In the genomic region with DNA sequence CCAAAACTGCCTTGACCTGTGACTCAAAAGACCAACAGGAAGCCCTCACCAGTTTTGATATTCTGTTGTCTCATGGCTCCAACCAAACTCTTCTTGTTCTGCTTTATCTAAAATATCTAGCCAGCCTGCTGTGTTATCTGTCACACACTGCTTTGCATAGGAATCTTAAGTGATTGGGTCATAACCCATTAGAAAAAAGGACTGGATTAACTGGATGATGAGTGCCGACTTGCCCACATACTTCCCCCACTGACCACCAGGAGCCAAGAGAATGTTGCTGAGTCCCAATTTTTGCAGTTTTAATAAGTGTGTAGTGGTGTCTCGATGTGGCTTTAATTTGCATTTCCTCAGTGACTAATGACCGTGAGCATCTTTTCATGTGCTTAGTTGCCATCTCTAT, we compare ENCODE assay signal across 27 cellular contexts. TPM values are rescaled to one million over a fixed set of nuclear protein-coding genes. Genes with fewer than 3 reads are reported as not detected.
DNase-seq lines count a peak whose midpoint lies in the region; ATAC-seq and TF ChIP-seq lines count a peak whose summit lies in the region.
"Had no signal": no experiment of that assay in that cellular context is flagged by ENCODE, and none has a peak within 500 bp of the region (broad histone marks: within the 10 kb centered on the region; RNA-seq: fewer than 3 reads in every experiment).

No MANE protein-coding gene starts in this region.

- POLR2A ChIA-PET in CD8-positive, alpha-beta memory T cell (lab: Charles Lee): no interaction called here
- POLR2A ChIA-PET in WTC11 (lab: Charles Lee): interaction anchor here (0.7 kb wide), 1 partner anchor 70 kb away, joined by 3 read pairs; no protein-coding TSS in a partner anchor

- H2AFZ ChIP-seq in neural progenitor cell (replicated peaks): no peak overlapping the region

- CTCF ChIA-PET in CD8-positive, alpha-beta memory T cell (lab: Charles Lee): no interaction called here
- CTCF ChIA-PET in WTC11 (lab: Charles Lee): interaction anchor here (1.0 kb wide), 1 partner anchor 13 kb away, joined by 3 read pairs; no protein-coding TSS in a partner anchor

- H3K79me2 ChIP-seq in neural progenitor cell (ENCODE audit: low read depth): no peaks in the 10 kb centered on the region

- H3K27me3 Mint-ChIP-seq in neural progenitor cell (ENCODE audit: insufficient read depth, low read depth): peaks cover 10% of the 10 kb centered on the region
- H3K27me3 Mint-ChIP-seq in CD8-positive, alpha-beta memory T cell: peaks cover 20 to 79% of the 10 kb centered on the region in 2 donors
- H3K27me3 Mint-ChIP-seq in WTC11 (ENCODE audit: low read depth): peaks cover 12% of the 10 kb centered on the region

- no peaks in the 10 kb centered on the region for H3K9me3 ChIP-seq in neural progenitor cell (ENCODE audit: low read depth)
- no peaks in the 10 kb centered on the region for H3K9me3 ChIP-seq in CD8-positive, alpha-beta memory T cell (ENCODE audit: low read length)
- H3K9me3 ChIP-seq: body of pancreas, heart left ventricle, left ventricle myocardium inferior had no signal

- no peak overlapping the region for H3K4me2 ChIP-seq in neural progenitor cell

- H3K36me3 Mint-ChIP-seq in neural progenitor cell: no peaks in the 10 kb centered on the region
- H3K36me3 Mint-ChIP-seq in CD8-positive, alpha-beta memory T cell: no peaks in the 10 kb centered on the region
- H3K36me3 Mint-ChIP-seq in WTC11: no peaks in the 10 kb centered on the region
- H3K36me3 Mint-ChIP-seq: activated naive CD8-positive, alpha-beta T cell treated with anti-CD3 and anti-CD28 coated beads for 36 hours; CD4-positive, CD25-positive, alpha-beta regulatory T cell; stimulated activated effector memory CD8-positive, alpha-beta T cell treated with anti-CD3 and anti-CD28 coated beads, Interleukin-12 subunit alpha, Interleukin-12 subunit beta, amount 100 ng/mL, for 72 hours had no signal

- H3F3A ChIP-seq in neural progenitor cell (ENCODE audit: low read depth): no peaks in the 10 kb centered on the region

- H4K20me1 ChIP-seq in neural progenitor cell (ENCODE audit: low read depth): no peaks in the 10 kb centered on the region

- H3K4me1 Mint-ChIP-seq in neural progenitor cell (no peaks in the 10 kb centered on the region), WTC11 (peaks cover 2% of the 10 kb centered on the region; the same call in 1 of the 2 replicates)
- H3K4me1 Mint-ChIP-seq in CD8-positive, alpha-beta memory T cell: no peaks in the 10 kb centered on the region
- H3K4me1 Mint-ChIP-seq: activated naive CD8-positive, alpha-beta T cell treated with anti-CD3 and anti-CD28 coated beads for 36 hours; CD4-positive, CD25-positive, alpha-beta regulatory T cell; nephron progenitor cell; stimulated activated effector memory CD8-positive, alpha-beta T cell treated with anti-CD3 and anti-CD28 coated beads, Interleukin-12 subunit alpha, Interleukin-12 subunit beta, amount 100 ng/mL, for 72 hours had no signal

- no peaks in the 10 kb centered on the region for H3K36me3 ChIP-seq in neural progenitor cell
- no peaks in the 10 kb centered on the region for H3K36me3 ChIP-seq in CD8-positive, alpha-beta memory T cell (ENCODE audit: insufficient read depth, low read length)
- H3K36me3 ChIP-seq: heart left ventricle, left ventricle myocardium inferior had no signal

- no peak overlapping the region for H3K9ac ChIP-seq in neural progenitor cell

- peaks cover 10% of the 10 kb centered on the region for H3K27me3 ChIP-seq in neural progenitor cell
- H3K27me3 ChIP-seq in CD8-positive, alpha-beta memory T cell (ENCODE audit: insufficient read depth, low read length, poor library complexity, severe bottlenecking): no peaks in the 10 kb centered on the region
- H3K27me3 ChIP-seq: body of pancreas had no signal

- no peak overlapping the region for H3K27ac ChIP-seq in neural progenitor cell
- H3K27ac ChIP-seq in CD8-positive, alpha-beta memory T cell (ENCODE audit: low read depth, low read length): no peak overlapping the region
- H3K27ac ChIP-seq: body of pancreas, heart left ventricle, left ventricle myocardium inferior, skin epidermis had no signal

- peak; percentile 16 for DNase-seq in EH (ENCODE audit: low read depth)
- DNase-seq in OCI-M1 (lab: John Stamatoyannopoulos, UW): peak; percentile 12
- no peak for DNase-seq in cardiac fibroblast (ENCODE audit: low read depth in 2 of 2)
- no peak for DNase-seq in neural progenitor cell (ENCODE audit: low spot score)
- no peak for DNase-seq in CD8-positive, alpha-beta memory T cell
- DNase-seq in WTC11 (ENCODE audit: low spot score): no peak
- DNase-seq in dermis blood vessel endothelial cell: no peak
- DNase-seq: activated CD4-positive, alpha-beta T cell treated with anti-CD3 and anti-CD28 coated beads, Interleukin-2, amount 50 U/mL, for 1 hour; activated naive CD8-positive, alpha-beta T cell treated with anti-CD3 and anti-CD28 coated beads for 36 hours; body of pancreas; CD4-positive, CD25-positive, alpha-beta regulatory T cell; cortex of kidney; H7; heart left ventricle; left ventricle myocardium inferior; MV-4-11; NCI-H187 treated with DMSO at 0.1 percent for 48 hours; NCI-H2227 treated with DMSO at 0.1 percent for 48 hours; NCI-H82; nephron progenitor cell; PC-3; stimulated activated CD4-positive, alpha-beta T cell treated with anti-CD3 and anti-CD28 coated beads, Interleukin-2, amount 100 ng/mL, for 24 hours had no signal

- H3K4me3 ChIP-seq in cardiac fibroblast (replicated peaks in 1 of 2; ENCODE audit: low read depth in 2 of 2, low read length in 2 of 2): no peak overlapping the region
- H3K4me3 ChIP-seq in neural progenitor cell: no peak overlapping the region
- H3K4me3 ChIP-seq in CD8-positive, alpha-beta memory T cell (ENCODE audit: low read length): no peak overlapping the region
- H3K4me3 ChIP-seq: body of pancreas, heart left ventricle, left ventricle myocardium inferior, skin epidermis had no signal

- TF ChIP-seq CTCF in cardiac fibroblast (IDR thresholded peaks at IDR 0.05; ENCODE audit: low read depth, low read length): peak; percentile 14
- peak; percentile 17 for TF ChIP-seq CTCF in neural progenitor cell (IDR thresholded peaks at IDR 0.05)
- no peak for TF ChIP-seq CTCF in WTC11 (IDR thresholded peaks at IDR 0.05)

- ATAC-seq in WTC11: no peak
- no peak for ATAC-seq in GM19324 (IDR thresholded peaks at IDR 0.05; ENCODE audit: low FRiP score, unreplicated experiment)
- ATAC-seq: body of pancreas; heart left ventricle; PC-3; stimulated activated effector memory CD8-positive, alpha-beta T cell treated with anti-CD3 and anti-CD28 coated beads, Interleukin-12 subunit alpha, Interleukin-12 subunit beta, amount 100 ng/mL, for 72 hours had no signal

- H3K9me3 Mint-ChIP-seq in neural progenitor cell (no peaks in the 10 kb centered on the region), WTC11 (no peaks in the 10 kb centered on the region)
- H3K9me3 Mint-ChIP-seq in CD8-positive, alpha-beta memory T cell: no peaks in the 10 kb centered on the region
- H3K9me3 Mint-ChIP-seq: activated naive CD8-positive, alpha-beta T cell treated with anti-CD3 and anti-CD28 coated beads for 36 hours; nephron progenitor cell; stimulated activated effector memory CD8-positive, alpha-beta T cell treated with anti-CD3 and anti-CD28 coated beads, Interleukin-12 subunit alpha, Interleukin-12 subunit beta, amount 100 ng/mL, for 72 hours had no signal

- no peak overlapping the region for H3K27ac Mint-ChIP-seq in neural progenitor cell
- H3K27ac Mint-ChIP-seq in CD8-positive, alpha-beta memory T cell: no peak overlapping the region
- H3K27ac Mint-ChIP-seq in WTC11: no peak overlapping the region
- H3K27ac Mint-ChIP-seq: activated naive CD8-positive, alpha-beta T cell treated with anti-CD3 and anti-CD28 coated beads for 36 hours; CD4-positive, CD25-positive, alpha-beta regulatory T cell; nephron progenitor cell; stimulated activated effector memory CD8-positive, alpha-beta T cell treated with anti-CD3 and anti-CD28 coated beads, Interleukin-12 subunit alpha, Interleukin-12 subunit beta, amount 100 ng/mL, for 72 hours had no signal

- H3K4me3 Mint-ChIP-seq in neural progenitor cell (no peak overlapping the region), WTC11 (no peak overlapping the region)
- H3K4me3 Mint-ChIP-seq in CD8-positive, alpha-beta memory T cell: no peak overlapping the region
- H3K4me3 Mint-ChIP-seq: activated naive CD8-positive, alpha-beta T cell treated with anti-CD3 and anti-CD28 coated beads for 36 hours; CD4-positive, CD25-positive, alpha-beta regulatory T cell; nephron progenitor cell; stimulated activated effector memory CD8-positive, alpha-beta T cell treated with anti-CD3 and anti-CD28 coated beads, Interleukin-12 subunit alpha, Interleukin-12 subunit beta, amount 100 ng/mL, for 72 hours had no signal

- H3K4me1 ChIP-seq in neural progenitor cell: no peaks in the 10 kb centered on the region
- no peaks in the 10 kb centered on the region for H3K4me1 ChIP-seq in CD8-positive, alpha-beta memory T cell (ENCODE audit: insufficient read depth, low read length)
- H3K4me1 ChIP-seq: body of pancreas, heart left ventricle, left ventricle myocardium inferior had no signal

TF ChIP-seq in WTC11, 78 proteins besides CTCF, POLR2A, EP300 and RAD21 (continues in another document):
- no peak for TF ChIP-seq NR1H2 (CRISPR knock-in tag; IDR thresholded peaks at IDR 0.05)
- no peak for TF ChIP-seq MYBL2 (CRISPR knock-in tag; IDR thresholded peaks at IDR 0.05)
- TF ChIP-seq FOXP1 (CRISPR knock-in tag; IDR thresholded peaks at IDR 0.05; ENCODE audit: borderline replicate concordance): no peak

RNA-seq across cellular contexts. Expression of a gene that starts 6.5 kb away (rescaled TPM):
- 0.62 and 2.0 TPM in 2 replicates for total RNA-seq in neural progenitor cell (ENCODE audit: low replicate concordance)
- not detected for total RNA-seq in CD8-positive, alpha-beta memory T cell
- polyA plus RNA-seq in CD8-positive, alpha-beta memory T cell: not detected
- total RNA-seq in WTC11 (2021): 0.62 to 1.2 TPM (median 0.72 TPM) in 3 replicates
- not detected in 2 replicates for total RNA-seq in dermis blood vessel endothelial cell
- total RNA-seq: activated naive CD8-positive, alpha-beta T cell treated with anti-CD3 and anti-CD28 coated beads for 36 hours; CD4-positive, CD25-positive, alpha-beta regulatory T cell; H7; PC-3; posterior vena cava; T-helper 1 cell treated with Interleukin-12 subunit alpha and Interleukin-12 subunit beta and Interleukin-4 antibody, amounts not matched to agents 30 ng/mL and 1 ng/mL, for 36 hours had no signal
- polyA plus RNA-seq: CD4-positive, CD25-positive, alpha-beta regulatory T cell had no signal

RNA-seq across cellular contexts. Expression of a gene that starts 22.1 kb away (rescaled TPM):
- total RNA-seq in neural progenitor cell (ENCODE audit: low replicate concordance) (16.4 and 25.0 TPM in 2 replicates), WTC11 (2021) (26.8 to 31.0 TPM (median 27.2 TPM) in 3 replicates), dermis blood vessel endothelial cell (5.4 and 14.1 TPM in 2 replicates)
- total RNA-seq in CD8-positive, alpha-beta memory T cell: 10 to 100 TPM; 57.0 to 58.5 TPM
- polyA plus RNA-seq in CD8-positive, alpha-beta memory T cell: 23.8 TPM

Comparison
In these comparisons a context has a peak if more than half of its experiments do, and no peak if none do; other contexts are left out.
1. DNase-seq: peak in EH (single experiment) and OCI-M1 (single experiment); none in cardiac fibroblast (0 of 2), neural progenitor cell (single experiment), CD8-positive, alpha-beta memory T cell (0 of 5), WTC11 (single experiment) and dermis blood vessel endothelial cell (single experiment).